In the genomic region with DNA sequence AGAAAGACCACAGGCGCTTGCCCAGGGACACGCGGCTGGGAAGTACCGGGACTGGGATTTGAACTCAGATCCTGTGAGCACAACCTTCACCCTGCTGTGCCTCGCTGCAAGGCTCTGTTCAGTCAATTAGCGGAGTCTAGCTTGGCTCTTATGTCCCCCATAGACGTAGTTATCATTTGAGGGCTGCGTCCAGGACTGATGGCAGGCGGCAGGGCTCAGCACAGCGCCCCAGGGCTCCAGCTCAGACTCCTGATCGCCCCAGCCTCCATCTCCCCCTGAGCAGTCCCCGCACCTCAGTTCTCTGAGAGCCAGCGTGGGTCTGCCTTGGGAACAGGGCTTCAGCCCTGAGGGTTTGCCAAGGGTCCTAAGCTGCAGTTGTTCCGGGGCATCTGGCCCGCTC, we compare ENCODE assay signal across 30 cellular contexts. TPM values are rescaled to one million over a fixed set of nuclear protein-coding genes. Genes with fewer than 3 reads are reported as not detected.
"Had no signal": no experiment of that assay in that cellular context is flagged by ENCODE, and none has a peak within 500 bp of the region (broad histone marks: within the 10 kb centered on the region; RNA-seq: fewer than 3 reads in every experiment).

No MANE protein-coding gene starts in this region.

- H3K27ac ChIP-seq: brain microvascular endothelial cell, cardiac muscle cell, KMS-11, SJCRH30, VCaP had no signal

- H3K27me3 ChIP-seq: MG63 had no signal

- DNase-seq: activated CD4-positive, alpha-beta T cell treated with anti-CD3 and anti-CD28 coated beads, Interleukin-2, amount 10 ng/mL, durations not matched to agents 7 days and 5 days; activated CD4-positive, CD25-positive, alpha-beta regulatory T cell; activated CD8-positive, alpha-beta memory T cell treated with anti-CD3 and anti-CD28 coated beads, Interleukin-2, amount 50 U/mL, for 48 hours; activated CD8-positive, alpha-beta T cell treated with anti-CD3 and anti-CD28 coated beads, Interleukin-2, amount 10 ng/mL, durations not matched to agents 7 days and 5 days; activated effector memory CD4-positive, alpha-beta T cell treated with Interleukin-2 at 50 U/mL for 16 hours; activated naive CD4-positive, alpha-beta T cell; activated T-cell treated with anti-CD3 and anti-CD28 coated beads, Interleukin-2, amount 50 U/mL, for 1 hour; brain microvascular endothelial cell; MG63; MV-4-11; NCI-H1092 treated with DMSO at 0.1 percent for 48 hours; NCI-H1417 treated with DMSO at 0.1 percent for 48 hours; NCI-H1694; NCI-H2029; NCI-H2107; NCI-H2171 treated with DMSO at 0.1 percent for 48 hours; NCI-H226; NCI-H526 treated with DMSO at 0.1 percent for 48 hours; NK-92 treated with Interleukin-12 subunit alpha and Interleukin-12 subunit beta, amount 100 ng/mL, for 24 hours; OCI-M1; RPMI8226; SJCRH30; T-helper 1 cell had no signal

- H3K4me1 ChIP-seq: SJCRH30 had no signal

- H3K9ac ChIP-seq: KMS-11, SK-N-SH had no signal

- H3K9me3 ChIP-seq: MG63, SJCRH30, SK-N-SH had no signal

- H3K36me3 ChIP-seq: brain microvascular endothelial cell, cardiac muscle cell, MG63, SJCRH30 had no signal

- H3K4me3 ChIP-seq: cardiac muscle cell, MG63, SJCRH30 had no signal

- ATAC-seq: activated CD8-positive, alpha-beta T cell treated with anti-CD3 and anti-CD28 coated beads, Interleukin-2, amount 10 ng/mL, durations not matched to agents 7 days and 5 days; Right ventricle myocardium inferior had no signal

RNA-seq across cellular contexts. Expression of a gene that starts 19.8 kb away (rescaled TPM):
- total RNA-seq: activated CD4-positive, alpha-beta T cell treated with anti-CD3 and anti-CD28 coated beads, Interleukin-2, amount 10 ng/mL, durations not matched to agents 7 days and 5 days; activated CD8-positive, alpha-beta T cell treated with anti-CD3 and anti-CD28 coated beads, Interleukin-2, amount 10 ng/mL, durations not matched to agents 7 days and 5 days; cardiac muscle cell; NCI-H460; Right ventricle myocardium inferior; SJCRH30; T-helper 2 cell treated with Interferon-gamma antibody and Interleukin-4, amounts not matched to agents 100 ng/mL and 5 ng/mL, for 36 hours had no signal
- polyA plus RNA-seq: cardiac muscle cell, SK-N-SH had no signal

RNA-seq across cellular contexts. Expression of a gene that starts 33.4 kb away (rescaled TPM):
- total RNA-seq: activated CD4-positive, alpha-beta T cell treated with anti-CD3 and anti-CD28 coated beads, Interleukin-2, amount 10 ng/mL, durations not matched to agents 7 days and 5 days; activated CD8-positive, alpha-beta T cell treated with anti-CD3 and anti-CD28 coated beads, Interleukin-2, amount 10 ng/mL, durations not matched to agents 7 days and 5 days; cardiac muscle cell; NCI-H460; Right ventricle myocardium inferior; SJCRH30; T-helper 2 cell treated with Interferon-gamma antibody and Interleukin-4, amounts not matched to agents 100 ng/mL and 5 ng/mL, for 36 hours had no signal
- polyA plus RNA-seq: cardiac muscle cell, SK-N-SH had no signal
